Comparison of ENCODE assay signal across 8 cellular contexts in genomic region chr17:2712300-2713043, GRCh38. TPM values are rescaled to one million over a fixed set of nuclear protein-coding genes. Genes with fewer than 3 reads are reported as not detected.
DNase-seq lines count a peak whose midpoint lies in the region; ATAC-seq and TF ChIP-seq lines count a peak whose summit lies in the region.

No MANE protein-coding gene starts in this region.

- H3K56ac ChIP-seq in H9 (ENCODE audit: insufficient read length, low read depth, low read length) = no peak overlapping the region

- H3K36me3 Mint-ChIP-seq in H9 (ENCODE audit: insufficient read depth in 1 of 3, low read depth in 3 of 3) = peaks cover 0 to 2% (median 0%) of the 10 kb centered on the region in 3 experiments; a peak in 1 of 7 replicates

- H3K9me3 ChIP-seq in H9 (ENCODE audit: control insufficient read depth, low read depth, low read length) = no peaks in the 10 kb centered on the region
- no peaks in the 10 kb centered on the region for H3K9me3 ChIP-seq in prostate gland

- H3K27ac Mint-ChIP-seq in H9 = peak overlapping the region in 2 of 3 experiments; percentile 3 to 69; a peak in 2 of 7 replicates

- peaks cover 16% of the 10 kb centered on the region; the same call in 1 of the 2 replicates for H3K79me2 ChIP-seq in H9 (ENCODE audit: insufficient read depth, low read length)

- peaks cover 16% of the 10 kb centered on the region for H3K27me3 Mint-ChIP-seq in H9 (ENCODE audit: low read depth)

- H2AK5ac ChIP-seq in H9 (ENCODE audit: insufficient read length, low read length) = no peak overlapping the region

- intact Hi-C loops in prostate gland (cut with DNase I) = loop anchor here (5.0 kb wide), 1 partner anchor 120 kb away; the partner anchor contains the start of gene PAFAH1B1

- no peak overlapping the region for H3T11ph ChIP-seq in H9 (ENCODE audit: low read length)

- no peak overlapping the region for H3K18ac ChIP-seq in H9 (ENCODE audit: insufficient read length, low read depth, low read length)

- no peaks in the 10 kb centered on the region; a peak in 1 of 5 replicates for H3K9me3 Mint-ChIP-seq in H9

- H3K27ac ChIP-seq in H9 (ENCODE audit: insufficient read length, low read depth, low read length) (no peak overlapping the region), prostate gland (peak overlapping the region; percentile 68 to 77)

- H2BK5ac ChIP-seq in H9 (ENCODE audit: insufficient read length, low read length) = no peak overlapping the region

- H4K20me1 ChIP-seq in H9 (ENCODE audit: control insufficient read depth, insufficient read depth, insufficient read length) = no peaks in the 10 kb centered on the region

- no peak overlapping the region for H2BK120ac ChIP-seq in H9 (ENCODE audit: low read depth, low read length, poor library complexity, severe bottlenecking)

- no peak overlapping the region for H2BK12ac ChIP-seq in H9 (ENCODE audit: insufficient read length, low read depth, low read length)

- H3K23ac ChIP-seq in H9 (ENCODE audit: insufficient read length, low read depth, low read length) = no peak overlapping the region

- TF ChIP-seq CTCF in H9 (conservative IDR thresholded peaks at IDR 0.05) = no peak
- TF ChIP-seq CTCF in fibroblast of the aortic adventitia (IDR thresholded peaks at IDR 0.05; ENCODE audit: insufficient read depth, low read length) = no peak
- TF ChIP-seq CTCF in prostate gland (IDR thresholded peaks at IDR 0.05) = no peak

- no peak overlapping the region for H2BK15ac ChIP-seq in H9 (ENCODE audit: low read depth, low read length)

- no peak overlapping the region for H2BK20ac ChIP-seq in H9 (ENCODE audit: low read depth, low read length, poor library complexity, severe bottlenecking)

- H3K4me3 Mint-ChIP-seq in H9 = peak overlapping the region; percentile 72 to 85

- H3K4ac ChIP-seq in H9 (ENCODE audit: low read depth, low read length) = no peak overlapping the region

- H4K5ac ChIP-seq in H9 (ENCODE audit: insufficient read length, low read depth, low read length) = no peak overlapping the region

- H3K23me2 ChIP-seq in H9 (ENCODE audit: insufficient read length, low read depth, low read length, poor library complexity, severe bottlenecking) = peaks cover 13% of the 10 kb centered on the region

- no peaks in the 10 kb centered on the region for H3K79me1 ChIP-seq in H9 (ENCODE audit: insufficient read depth, low read depth, low read length, poor library complexity, severe bottlenecking)

- WGBS in H9 (ENCODE audit: extremely low coverage, insufficient read length, low lambda C conversion rate) = no CpG with 5 or more reads among the region's 36 CpGs
- WGBS in prostate gland = 45% methylated on average over 36 of the region's 36 CpGs

- ATAC-seq in SK-N-SH treated with all-trans-retinoic acid at 6 μM for 48 hours = peak; percentile 10
- no peak for ATAC-seq in HG02870 (IDR thresholded peaks at IDR 0.05; ENCODE audit: unreplicated experiment)
- ATAC-seq in HG02588 (IDR thresholded peaks at IDR 0.05; ENCODE audit: unreplicated experiment) = no peak
- ATAC-seq in GM21619 (IDR thresholded peaks at IDR 0.05; ENCODE audit: unreplicated experiment) = no peak
- no peak for ATAC-seq in HG03342 (IDR thresholded peaks at IDR 0.05; ENCODE audit: unreplicated experiment)

- peaks cover 36 to 47% of the 10 kb centered on the region in 2 experiments for H3K4me1 Mint-ChIP-seq in H9

- no peak overlapping the region for H4K8ac ChIP-seq in H9 (replicated peaks; ENCODE audit: insufficient read length, low read depth, low read length)

- peak overlapping the region; percentile 61 for H3K4me2 ChIP-seq in H9 (ENCODE audit: insufficient read depth, insufficient read length, low read length)

- no peaks in the 10 kb centered on the region for H3K36me3 ChIP-seq in prostate gland

- H3K4me3 ChIP-seq in fibroblast of the aortic adventitia (ENCODE audit: low read depth, low read length) (peak overlapping the region; percentile 75), prostate gland (peak overlapping the region; percentile 71 to 83)

- H3K9ac ChIP-seq in H9 (ENCODE audit: extremely low read depth, insufficient read length, low read length) = no peak overlapping the region

- no peak for TF ChIP-seq POLR2A in prostate gland (IDR thresholded peaks at IDR 0.05)

- H2AFZ ChIP-seq in H9 (ENCODE audit: low read length) = no peak overlapping the region

- H3K14ac ChIP-seq in H9 (ENCODE audit: insufficient read depth, low read length) = no peak overlapping the region; the same call in 1 of the 2 replicates

- DNase-seq in H9 (no peak), fibroblast of the aortic adventitia (ENCODE audit: low read depth) (no peak), prostate gland (ENCODE audit: low spot score) (no peak)

- peaks cover 4% of the 10 kb centered on the region; the same call in 1 of the 2 replicates for H3K4me1 ChIP-seq in H9 (ENCODE audit: insufficient read depth, low read length)
- H3K4me1 ChIP-seq in prostate gland (replicated peaks) = peaks cover 24% of the 10 kb centered on the region

- no peaks in the 10 kb centered on the region; the same call in 1 of the 2 replicates for H3K27me3 ChIP-seq in H9 (ENCODE audit: insufficient read depth, low read length)
- no peaks in the 10 kb centered on the region for H3K27me3 ChIP-seq in prostate gland (replicated peaks; ENCODE audit: insufficient read depth)

- H4K91ac ChIP-seq in H9 (ENCODE audit: insufficient read length, low read depth, low read length) = no peak overlapping the region

TF ChIP-seq in SK-N-SH treated with all-trans-retinoic acid at 6 μM for 48 hours, 23 proteins besides CTCF, POLR2A, EP300 and RAD21 (continues in another document):
- TF ChIP-seq PPARA (CRISPR knock-in tag; IDR thresholded peaks at IDR 0.05; ENCODE audit: borderline replicate concordance) = no peak
- no peak for TF ChIP-seq BACH2 (CRISPR knock-in tag; IDR thresholded peaks at IDR 0.05; ENCODE audit: borderline replicate concordance)
- TF ChIP-seq OSR1 (CRISPR knock-in tag; IDR thresholded peaks at IDR 0.05) = no peak
- no peak for TF ChIP-seq ZNF565 (CRISPR knock-in tag; conservative IDR thresholded peaks at IDR 0.05; ENCODE audit: low read depth)
- no peak for TF ChIP-seq GLIS3 (CRISPR knock-in tag; IDR thresholded peaks at IDR 0.05)
- no peak for TF ChIP-seq ZFP3 (CRISPR knock-in tag; IDR thresholded peaks at IDR 0.05)
- TF ChIP-seq TCF4 (CRISPR knock-in tag; IDR thresholded peaks at IDR 0.05; ENCODE audit: borderline replicate concordance) = no peak
- no peak for TF ChIP-seq CREB5 (CRISPR knock-in tag; IDR thresholded peaks at IDR 0.05; ENCODE audit: low read depth)
- TF ChIP-seq CSDC2 (CRISPR knock-in tag; IDR thresholded peaks at IDR 0.05) = no peak
- TF ChIP-seq PATZ1 (CRISPR knock-in tag; IDR thresholded peaks at IDR 0.05; ENCODE audit: borderline replicate concordance) = no peak
- no peak for TF ChIP-seq ESRRG (CRISPR knock-in tag; IDR thresholded peaks at IDR 0.05)

RNA-seq across cellular contexts. Expression of gene CLUH, which starts 0.9 kb away (rescaled TPM):
- total RNA-seq in H9 (2021) (91.3 and 97.0 TPM in 2 replicates), fibroblast of the aortic adventitia (ENCODE audit: low replicate concordance) (17.1 and 39.1 TPM in 2 replicates), prostate gland (100 to 1,000 TPM in 1 of 2 donors, 10 to 100 TPM in 1; 68.5 to 137 TPM)

RNA-seq across cellular contexts. Expression of gene CCDC92B, which starts 37.0 kb away (rescaled TPM):
- total RNA-seq in H9 (2021) = 7.1 and 8.0 TPM in 2 replicates
- total RNA-seq in fibroblast of the aortic adventitia (ENCODE audit: low replicate concordance) = not detected in 2 replicates
- total RNA-seq in prostate gland = 1 to 10 TPM in 1 of 2 donors, not detected in 1; 1.9 TPM
